Comparison of ENCODE assay signal across 17 cellular contexts in genomic region chr7:88291401-88292173, GRCh38. TPM values are rescaled to one million over a fixed set of nuclear protein-coding genes. Genes with fewer than 3 reads are reported as not detected.
A peak's percentile ranks its signal among the peaks of the same experiment; 100 is the strongest.
DNase-seq lines count a peak whose midpoint lies in the region; FAIRE-seq and TF ChIP-seq lines count a peak whose summit lies in the region.
"Had no signal": no experiment of that assay in that cellular context is flagged by ENCODE, and none has a peak within 500 bp of the region (broad histone marks: within the 10 kb centered on the region; RNA-seq: fewer than 3 reads in every experiment).

No MANE protein-coding gene starts in this region.

- DNase-seq in HS-27A (ENCODE audit: low read depth) (peak; percentile 42), SHP77 treated with DMSO at 0.1 percent for 48 hours (lab: John Stamatoyannopoulos, UW) (peak; percentile 38), fibroblast of villous mesenchyme (ENCODE audit: low read depth) (peak; percentile 30), small intestine (peak; percentile 26), HTR-8/SVneo (ENCODE audit: insufficient read length, low spot score) (no peak), GM12892 (ENCODE audit: insufficient read length) (no peak), SKM-1 (lab: John Stamatoyannopoulos, UW; ENCODE audit: unreplicated experiment) (no peak)
- DNase-seq: activated CD4-positive, alpha-beta T cell treated with anti-CD3 and anti-CD28 coated beads, Interleukin-2, amount 50 U/mL, for 48 hours; CD8-positive, alpha-beta memory T cell; effector memory CD8-positive, alpha-beta T cell; KBM-7; left ventricle myocardium superior; NCI-H187 treated with DMSO at 0.1 percent for 48 hours; stimulated activated CD4-positive, alpha-beta T cell treated with anti-CD3 and anti-CD28 coated beads, Interleukin-12 subunit alpha, Interleukin-12 subunit beta, amount 100 ng/mL, for 4 hours; testis had no signal

- H3K4me3 ChIP-seq in fibroblast of villous mesenchyme (ENCODE audit: low read depth, low read length) (no peak overlapping the region), small intestine (ENCODE audit: low read depth in 1 of 2, low read length in 2 of 2) (no peak overlapping the region)
- H3K4me3 ChIP-seq: neural progenitor cell, testis had no signal

- FAIRE-seq in small intestine (lab: Jason Lieb, UNC) (no peak), HTR-8/SVneo (lab: Jason Lieb, UNC) (no peak), GM12892 (lab: Jason Lieb, UNC) (no peak)

- no peaks in the 10 kb centered on the region for H3K9me3 ChIP-seq in small intestine (ENCODE audit: control insufficient read depth, low read depth)
- H3K9me3 ChIP-seq: testis had no signal

- no peak for TF ChIP-seq POLR2A in GM12892 (IDR thresholded peaks at IDR 0.05; ENCODE audit: low read depth, low read length)

- H3K4me1 ChIP-seq in small intestine (ENCODE audit: control insufficient read depth in 2 of 2, insufficient read depth in 1 of 2, low read depth in 1 of 2, low read length in 1 of 2), result peaks cover 0 to 4% of the 10 kb centered on the region in 2 donors
- H3K4me1 ChIP-seq: neural progenitor cell, testis had no signal

- no peak for TF ChIP-seq CTCF in fibroblast of villous mesenchyme (IDR thresholded peaks at IDR 0.05; ENCODE audit: insufficient read depth, low read depth, low read length)

- H3K27ac ChIP-seq in small intestine (ENCODE audit: low read depth in 1 of 2, low read length in 1 of 2), result no peak overlapping the region
- H3K27ac ChIP-seq: neural progenitor cell, testis had no signal

- 74 to 81% (median 80%) methylated on average over 11 of the region's 11 CpGs for WGBS in small intestine, 3 donors

- H3K36me3 ChIP-seq in small intestine (ENCODE audit: control insufficient read depth in 2 of 2, insufficient read depth in 2 of 2, low read length in 2 of 2), result no peaks in the 10 kb centered on the region
- H3K36me3 ChIP-seq: neural progenitor cell had no signal

- H3K27me3 ChIP-seq in small intestine (ENCODE audit: control insufficient read depth in 2 of 2, insufficient read depth in 2 of 2, low read length in 2 of 2), result no peaks in the 10 kb centered on the region
- H3K27me3 ChIP-seq: neural progenitor cell, testis had no signal

RNA-seq across cellular contexts. Expression of gene STEAP4, which starts 15.1 kb away (rescaled TPM):
- under 0.01 TPM in 2 replicates for total RNA-seq in fibroblast of villous mesenchyme
- polyA plus RNA-seq in small intestine, result 1 to 10 TPM in 1 of 3 donors, under 1 TPM in 2; 0.22 to 5.7 (median 0.54) TPM
- polyA plus RNA-seq in GM12892 (2012; ENCODE audit: missing spikeins), result 0.02 TPM
- total RNA-seq: CD8-positive, alpha-beta memory T cell; OCI-LY7 had no signal
- polyA plus RNA-seq: CD8-positive, alpha-beta memory T cell had no signal

Comparison
In these comparisons a context has a peak if more than half of its experiments do, and no peak if none do; other contexts are left out.
1. DNase-seq: peak in HS-27A (single experiment), SHP77 treated with DMSO at 0.1 percent for 48 hours (single experiment), fibroblast of villous mesenchyme (single experiment) and small intestine (single experiment); none in HTR-8/SVneo (single experiment), GM12892 (single experiment) and SKM-1 (single experiment).